Comparison of ENCODE assay signal across 1 cellular context in genomic region chr4:1723131-1723801, GRCh38.
TF ChIP-seq lines count a peak whose summit lies in the region.

No MANE protein-coding gene starts in this region.

TF ChIP-seq in GM23338, 12 proteins besides CTCF, POLR2A, EP300 and RAD21 (continued from another document):
- TF ChIP-seq, protein P1, sequence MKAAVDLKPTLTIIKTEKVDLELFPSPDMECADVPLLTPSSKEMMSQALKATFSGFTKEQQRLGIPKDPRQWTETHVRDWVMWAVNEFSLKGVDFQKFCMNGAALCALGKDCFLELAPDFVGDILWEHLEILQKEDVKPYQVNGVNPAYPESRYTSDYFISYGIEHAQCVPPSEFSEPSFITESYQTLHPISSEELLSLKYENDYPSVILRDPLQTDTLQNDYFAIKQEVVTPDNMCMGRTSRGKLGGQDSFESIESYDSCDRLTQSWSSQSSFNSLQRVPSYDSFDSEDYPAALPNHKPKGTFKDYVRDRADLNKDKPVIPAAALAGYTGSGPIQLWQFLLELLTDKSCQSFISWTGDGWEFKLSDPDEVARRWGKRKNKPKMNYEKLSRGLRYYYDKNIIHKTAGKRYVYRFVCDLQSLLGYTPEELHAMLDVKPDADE (IDR thresholded peaks at IDR 0.05) = no peak
- TF ChIP-seq EZH2phosphoT487 (IDR thresholded peaks at IDR 0.05; ENCODE audit: unreplicated experiment) (no peak), STAT1 (IDR thresholded peaks at IDR 0.05; ENCODE audit: unreplicated experiment) (no peak), POLR2AphosphoS5 (IDR thresholded peaks at IDR 0.05; ENCODE audit: low read depth) (no peak)
- TF ChIP-seq, protein P2, sequence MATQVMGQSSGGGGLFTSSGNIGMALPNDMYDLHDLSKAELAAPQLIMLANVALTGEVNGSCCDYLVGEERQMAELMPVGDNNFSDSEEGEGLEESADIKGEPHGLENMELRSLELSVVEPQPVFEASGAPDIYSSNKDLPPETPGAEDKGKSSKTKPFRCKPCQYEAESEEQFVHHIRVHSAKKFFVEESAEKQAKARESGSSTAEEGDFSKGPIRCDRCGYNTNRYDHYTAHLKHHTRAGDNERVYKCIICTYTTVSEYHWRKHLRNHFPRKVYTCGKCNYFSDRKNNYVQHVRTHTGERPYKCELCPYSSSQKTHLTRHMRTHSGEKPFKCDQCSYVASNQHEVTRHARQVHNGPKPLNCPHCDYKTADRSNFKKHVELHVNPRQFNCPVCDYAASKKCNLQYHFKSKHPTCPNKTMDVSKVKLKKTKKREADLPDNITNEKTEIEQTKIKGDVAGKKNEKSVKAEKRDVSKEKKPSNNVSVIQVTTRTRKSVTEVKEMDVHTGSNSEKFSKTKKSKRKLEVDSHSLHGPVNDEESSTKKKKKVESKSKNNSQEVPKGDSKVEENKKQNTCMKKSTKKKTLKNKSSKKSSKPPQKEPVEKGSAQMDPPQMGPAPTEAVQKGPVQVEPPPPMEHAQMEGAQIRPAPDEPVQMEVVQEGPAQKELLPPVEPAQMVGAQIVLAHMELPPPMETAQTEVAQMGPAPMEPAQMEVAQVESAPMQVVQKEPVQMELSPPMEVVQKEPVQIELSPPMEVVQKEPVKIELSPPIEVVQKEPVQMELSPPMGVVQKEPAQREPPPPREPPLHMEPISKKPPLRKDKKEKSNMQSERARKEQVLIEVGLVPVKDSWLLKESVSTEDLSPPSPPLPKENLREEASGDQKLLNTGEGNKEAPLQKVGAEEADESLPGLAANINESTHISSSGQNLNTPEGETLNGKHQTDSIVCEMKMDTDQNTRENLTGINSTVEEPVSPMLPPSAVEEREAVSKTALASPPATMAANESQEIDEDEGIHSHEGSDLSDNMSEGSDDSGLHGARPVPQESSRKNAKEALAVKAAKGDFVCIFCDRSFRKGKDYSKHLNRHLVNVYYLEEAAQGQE (IDR thresholded peaks at IDR 0.05; ENCODE audit: unreplicated experiment) = no peak
